Comparison of ENCODE assay signal across 8 cellular contexts in genomic region chr2:85541262-85541661, GRCh38. TPM values are rescaled to one million over a fixed set of nuclear protein-coding genes. Genes with fewer than 3 reads are reported as not detected.
A peak's percentile ranks its signal among the peaks of the same experiment; 100 is the strongest.
DNase-seq lines count a peak whose midpoint lies in the region; ATAC-seq and TF ChIP-seq lines count a peak whose summit lies in the region.

No MANE protein-coding gene starts in this region.

- H4K20me1 ChIP-seq in DOHH2 (ENCODE audit: control insufficient read depth, insufficient read depth, low read depth, low read length), result peaks cover 34% of the 10 kb centered on the region

- H3K27me3 ChIP-seq in DOHH2 (ENCODE audit: control insufficient read depth, low read length) (no peaks in the 10 kb centered on the region), RWPE2 (ENCODE audit: insufficient read depth, poor library complexity, severe bottlenecking) (no peaks in the 10 kb centered on the region), prostate gland (replicated peaks; ENCODE audit: insufficient read depth) (no peaks in the 10 kb centered on the region)

- TF ChIP-seq CTCF in DOHH2 (IDR thresholded peaks at IDR 0.05; ENCODE audit: low read depth, low read length, poor library complexity, severe bottlenecking), result no peak
- no peak for TF ChIP-seq CTCF in RWPE2 (IDR thresholded peaks at IDR 0.05; ENCODE audit: poor library complexity, severe bottlenecking)
- no peak for TF ChIP-seq CTCF in epithelial cell of proximal tubule (conservative IDR thresholded peaks at IDR 0.05; ENCODE audit: low read depth, low read length)
- no peak for TF ChIP-seq CTCF in prostate gland (IDR thresholded peaks at IDR 0.05)

- H3K9me3 ChIP-seq in DOHH2 (ENCODE audit: control insufficient read depth, insufficient read depth, low read length) (no peaks in the 10 kb centered on the region), RWPE2 (ENCODE audit: severe bottlenecking) (no peaks in the 10 kb centered on the region), prostate gland (no peaks in the 10 kb centered on the region)

- TF ChIP-seq POLR2A in prostate gland (IDR thresholded peaks at IDR 0.05), result no peak

- H3K9me2 ChIP-seq in DOHH2 (replicated peaks; ENCODE audit: control insufficient read depth, low read length), result no peaks in the 10 kb centered on the region

- H3F3A ChIP-seq in DOHH2 (ENCODE audit: control insufficient read depth, insufficient read depth), result peaks cover 62% of the 10 kb centered on the region

- no peak for ATAC-seq in RWPE2 (ENCODE audit: low read depth)
- ATAC-seq in HG02981 (IDR thresholded peaks at IDR 0.05; ENCODE audit: unreplicated experiment), result no peak
- ATAC-seq in HG02763 (IDR thresholded peaks at IDR 0.05; ENCODE audit: unreplicated experiment), result no peak

- H3K4me1 ChIP-seq in DOHH2 (ENCODE audit: control insufficient read depth, low read length) (peaks cover 37% of the 10 kb centered on the region), RWPE2 (ENCODE audit: insufficient read depth, poor library complexity, severe bottlenecking) (peaks cover 39% of the 10 kb centered on the region), prostate gland (replicated peaks) (peaks cover 8% of the 10 kb centered on the region)

- H3K27ac ChIP-seq in DOHH2 (ENCODE audit: low read depth, low read length) (no peak overlapping the region), RWPE2 (ENCODE audit: poor library complexity, severe bottlenecking) (peak overlapping the region; percentile 86), prostate gland (peak overlapping the region; percentile 21 to 98)

- peaks cover 67% of the 10 kb centered on the region for H3K79me2 ChIP-seq in DOHH2 (ENCODE audit: control insufficient read depth, low read length)

- intact Hi-C loops in prostate gland (cut with DNase I), result no loop called here

- H3K36me3 ChIP-seq in DOHH2 (ENCODE audit: control insufficient read depth, low read length) (peaks cover 90% of the 10 kb centered on the region), RWPE2 (ENCODE audit: low read depth) (peaks cover 69% of the 10 kb centered on the region), prostate gland (peaks cover 0 to 18% of the 10 kb centered on the region in 2 donors)

- DNase-seq in RWPE2 (ENCODE audit: low spot score) (no peak), epithelial cell of proximal tubule (ENCODE audit: low read depth) (no peak), prostate gland (ENCODE audit: low spot score) (no peak), HUDEP-2 (lab: John Stamatoyannopoulos, UW; ENCODE audit: unreplicated experiment in 76 of 76) (no peak), GDM1 (lab: John Stamatoyannopoulos, UW) (no peak)

- 20% methylated on average over 4 of the region's 4 CpGs for WGBS in prostate gland

- H3K4me3 ChIP-seq in DOHH2 (ENCODE audit: low read length), result peak overlapping the region; percentile 100
- peak overlapping the region; percentile 97 for H3K4me3 ChIP-seq in RWPE2 (ENCODE audit: severe bottlenecking)
- peak overlapping the region; percentile 89 for H3K4me3 ChIP-seq in epithelial cell of proximal tubule (ENCODE audit: low read depth, low read length)
- peak overlapping the region in 1 of 2 donors; percentile 90 for H3K4me3 ChIP-seq in prostate gland

- H3K4me2 ChIP-seq in DOHH2 (ENCODE audit: low read length), result peak overlapping the region; percentile 98

RNA-seq across cellular contexts. Expression of gene MAT2A, which starts 2.3 kb away (rescaled TPM):
- total RNA-seq in epithelial cell of proximal tubule (64.6 and 134 TPM in 2 replicates), prostate gland (100 to 1,000 TPM; 103 to 134 TPM)

RNA-seq across cellular contexts. Expression of gene GGCX, which starts 20.0 kb away (rescaled TPM):
- total RNA-seq in epithelial cell of proximal tubule, result 35.1 and 58.2 TPM in 2 replicates
- total RNA-seq in prostate gland, result 10 to 100 TPM; 17.8 to 52.7 TPM

RNA-seq across cellular contexts. Expression of gene VAMP8, which starts 36.1 kb away (rescaled TPM):
- total RNA-seq in epithelial cell of proximal tubule (86.5 and 152 TPM in 2 replicates), prostate gland (100 to 1,000 TPM in 1 of 2 donors, 10 to 100 TPM in 1; 44.4 to 108 TPM)

RNA-seq across cellular contexts. Expression of gene VAMP5, which starts 43.0 kb away (rescaled TPM):
- 25.0 and 28.9 TPM in 2 replicates for total RNA-seq in epithelial cell of proximal tubule
- total RNA-seq in prostate gland, result 10 to 100 TPM in 1 of 2 donors, 1 to 10 TPM in 1; 8.4 to 27.0 TPM

RNA-seq across cellular contexts. Expression of gene RNF181, which starts 54.3 kb away (rescaled TPM):
- total RNA-seq in epithelial cell of proximal tubule (187 and 280 TPM in 2 replicates), prostate gland (100 to 1,000 TPM; 161 to 201 TPM)
